10 cellular contexts compared by ENCODE assay signal in genomic region chr3:142931222-142931621, GRCh38.
DNase-seq lines count a peak whose midpoint lies in the region; ATAC-seq lines count a peak whose summit lies in the region.
"Had no signal": no experiment of that assay in that cellular context is flagged by ENCODE, and none has a peak within 500 bp of the region (broad histone marks: within the 10 kb centered on the region; RNA-seq: fewer than 3 reads in every experiment).

No MANE protein-coding gene starts in this region.

- no peaks in the 10 kb centered on the region for H3K9me3 Mint-ChIP-seq in memory B cell
- H3K9me3 Mint-ChIP-seq: nephron had no signal

- peak; percentile 11 for DNase-seq in NCI-H146 (lab: John Stamatoyannopoulos, UW)
- no peak for DNase-seq in NCI-H146 treated with DMSO at 0.1 percent for 48 hours (lab: John Stamatoyannopoulos, UW; ENCODE audit: unreplicated experiment)
- peak; percentile 19 for DNase-seq in RKO (ENCODE audit: low spot score)
- DNase-seq in memory B cell (ENCODE audit: low spot score in 2 of 2): peak in 1 of 2 donors; percentile 10
- DNase-seq in EL: no peak
- DNase-seq in SW 1271 (lab: John Stamatoyannopoulos, UW): no peak
- no peak for DNase-seq in NCI-H1694 (lab: John Stamatoyannopoulos, UW)
- DNase-seq: IMR-90 had no signal

- H3K36me3 Mint-ChIP-seq in memory B cell: no peaks in the 10 kb centered on the region

- H3K27ac Mint-ChIP-seq in memory B cell: no peak overlapping the region
- H3K27ac Mint-ChIP-seq: nephron had no signal

- ATAC-seq in HG02642 (IDR thresholded peaks at IDR 0.05; ENCODE audit: poor library complexity, unreplicated experiment) (peak; percentile 81), memory B cell (ENCODE audit: low read depth) (peak; percentile 90)

- H3K4me3 Mint-ChIP-seq in memory B cell: no peak overlapping the region
- H3K4me3 Mint-ChIP-seq: nephron had no signal

- H3K4me1 Mint-ChIP-seq in memory B cell: no peaks in the 10 kb centered on the region
- H3K4me1 Mint-ChIP-seq: nephron had no signal

- H3K27me3 Mint-ChIP-seq in memory B cell: no peaks in the 10 kb centered on the region

Comparison
In these comparisons a context has a peak if more than half of its experiments do, and no peak if none do; other contexts are left out.
1. DNase-seq: peak in NCI-H146 (single experiment) and RKO (single experiment); none in NCI-H146 treated with DMSO at 0.1 percent for 48 hours (single experiment), EL (single experiment), SW 1271 (0 of 2) and NCI-H1694 (single experiment).